ENCODE assay signal across 10 cellular contexts in genomic region chr14:60485600-60486251, GRCh38. TPM values are rescaled to one million over a fixed set of nuclear protein-coding genes. Genes with fewer than 3 reads are reported as not detected.
DNase-seq lines count a peak whose midpoint lies in the region; ATAC-seq and TF ChIP-seq lines count a peak whose summit lies in the region.
"Had no signal": no experiment of that assay in that cellular context is flagged by ENCODE, and none has a peak within 500 bp of the region (broad histone marks: within the 10 kb centered on the region; RNA-seq: fewer than 3 reads in every experiment).

Gene C14orf39, minus strand, starts transcription at chr14:60486063. Its CDS starts 985 bp downstream, at chr14:60485078.

- no peaks in the 10 kb centered on the region for H3K4me1 ChIP-seq in parathyroid adenoma

- DNase-seq in EL (peak; percentile 11), LNCaP clone FGC (ENCODE audit: low read depth) (no peak), ecto neural progenitor cell (ENCODE audit: low spot score) (peak; percentile 81), DMS 273 (lab: John Stamatoyannopoulos, UW; ENCODE audit: unreplicated experiment) (no peak), NCI-H1930 (lab: John Stamatoyannopoulos, UW) (no peak)
- no peak for DNase-seq in NK-92 treated with Interleukin-12 subunit alpha and Interleukin-12 subunit beta, amount 100 ng/mL, for 24 hours (lab: John Stamatoyannopoulos, UW)
- DNase-seq: kidney glomerular epithelial cell had no signal

- H3K4me3 ChIP-seq in LNCaP clone FGC (ENCODE audit: low read depth, low read length) = peak within 1 kb of the TSS; percentile 30
- peak within 1 kb of the TSS; percentile 43 for H3K4me3 ChIP-seq in parathyroid adenoma (ENCODE audit: low read depth, low read length)

- H3K27ac Mint-ChIP-seq in activated T-helper 17 cell treated with anti-CD3 and anti-CD28 coated beads, Interleukin-2, amount 50 U/mL, for 72 hours = no peak within 1 kb of the TSS
- H3K27ac Mint-ChIP-seq: T-helper 1 cell treated with Interleukin-12 subunit alpha and Interleukin-12 subunit beta and Interleukin-4 antibody, amounts not matched to agents 30 μg/mL and 1 μg/mL, for 36 hours had no signal

- H3K9ac ChIP-seq in parathyroid adenoma = no peak within 1 kb of the TSS

- no peak within 1 kb of the TSS for H3K4me3 Mint-ChIP-seq in activated T-helper 17 cell treated with anti-CD3 and anti-CD28 coated beads, Interleukin-2, amount 50 U/mL, for 72 hours
- H3K4me3 Mint-ChIP-seq: T-helper 1 cell treated with Interleukin-12 subunit alpha and Interleukin-12 subunit beta and Interleukin-4 antibody, amounts not matched to agents 30 μg/mL and 1 μg/mL, for 36 hours had no signal

- H3K9me3 Mint-ChIP-seq in activated T-helper 17 cell treated with anti-CD3 and anti-CD28 coated beads, Interleukin-2, amount 50 U/mL, for 72 hours = peaks cover under 1% of the 10 kb centered on the region

- no peaks in the 10 kb centered on the region for H3K36me3 Mint-ChIP-seq in activated T-helper 17 cell treated with anti-CD3 and anti-CD28 coated beads, Interleukin-2, amount 50 U/mL, for 72 hours (ENCODE audit: low read depth)

- no peak for ATAC-seq in activated T-helper 17 cell treated with anti-CD3 and anti-CD28 coated beads, Interleukin-2, amount 50 U/mL, for 72 hours (replicated peaks)

- no peaks in the 10 kb centered on the region for H3K79me2 ChIP-seq in parathyroid adenoma

- H3K9me3 ChIP-seq in parathyroid adenoma (ENCODE audit: control insufficient read depth, low read length) = no peaks in the 10 kb centered on the region

- no peak for TF ChIP-seq CTCF in LNCaP clone FGC (IDR thresholded peaks at IDR 0.05; ENCODE audit: control insufficient read depth, extremely low read depth, insufficient read depth)
- no peak for TF ChIP-seq CTCF in parathyroid adenoma (IDR thresholded peaks at IDR 0.05)

- H3K27ac ChIP-seq in parathyroid adenoma = peak within 1 kb of the TSS; percentile 58

- H3K36me3 ChIP-seq in parathyroid adenoma (ENCODE audit: control insufficient read depth, insufficient read depth, low read length) = no peaks in the 10 kb centered on the region

- peaks cover 10% of the 10 kb centered on the region for H3K27me3 Mint-ChIP-seq in activated T-helper 17 cell treated with anti-CD3 and anti-CD28 coated beads, Interleukin-2, amount 50 U/mL, for 72 hours

- peak within 1 kb of the TSS; percentile 65 for H3K4me2 ChIP-seq in parathyroid adenoma (ENCODE audit: low read length)

- H2AFZ ChIP-seq in parathyroid adenoma = peak within 1 kb of the TSS; percentile 57

- no peaks in the 10 kb centered on the region for H3K4me1 Mint-ChIP-seq in activated T-helper 17 cell treated with anti-CD3 and anti-CD28 coated beads, Interleukin-2, amount 50 U/mL, for 72 hours

- H3K27me3 ChIP-seq in parathyroid adenoma (ENCODE audit: control insufficient read depth, insufficient read depth, low read length) = no peaks in the 10 kb centered on the region

RNA-seq across cellular contexts. Expression of gene C14orf39, which starts in this region (rescaled TPM):
- total RNA-seq in activated T-helper 17 cell treated with anti-CD3 and anti-CD28 coated beads, Interleukin-2, amount 50 U/mL, for 72 hours = not detected

Comparison
In these comparisons a context has a peak if more than half of its experiments do, and no peak if none do; other contexts are left out.
1. DNase-seq: peak in EL (single experiment) and ecto neural progenitor cell (single experiment); none in LNCaP clone FGC (single experiment), NK-92 treated with Interleukin-12 subunit alpha and Interleukin-12 subunit beta, amount 100 ng/mL, for 24 hours (single experiment), DMS 273 (single experiment) and NCI-H1930 (0 of 2).